8 cellular contexts compared by ENCODE assay signal in genomic region chr5:35815089-35815936, GRCh38. TPM values are rescaled to one million over a fixed set of nuclear protein-coding genes. Genes with fewer than 3 reads are reported as not detected.
DNase-seq lines count a peak whose midpoint lies in the region; ATAC-seq and TF ChIP-seq lines count a peak whose summit lies in the region.

No MANE protein-coding gene starts in this region.

- peaks cover 3% of the 10 kb centered on the region for H3K36me3 Mint-ChIP-seq in activated CD8-positive, alpha-beta memory T cell treated with anti-CD3 and anti-CD28 coated beads, Interleukin-2, amount 10 ng/mL, durations not matched to agents 7 days and 5 days

- H3K4me1 Mint-ChIP-seq in activated CD8-positive, alpha-beta memory T cell treated with anti-CD3 and anti-CD28 coated beads, Interleukin-2, amount 10 ng/mL, durations not matched to agents 7 days and 5 days = peaks cover 44% of the 10 kb centered on the region

- H3K9me3 ChIP-seq in BE2C = no peaks in the 10 kb centered on the region

- DNase-seq in activated CD8-positive, alpha-beta memory T cell treated with anti-CD3 and anti-CD28 coated beads, Interleukin-2, amount 10 ng/mL, durations not matched to agents 7 days and 5 days = peak; percentile 73
- DNase-seq in activated CD8-positive, alpha-beta memory T cell treated with anti-CD3 and anti-CD28 coated beads, Interleukin-2, amount 50 U/mL, for 48 hours = no peak
- DNase-seq in SK-MEL-5 (ENCODE audit: low read depth, low spot score) = peak; percentile 84
- DNase-seq in iPS DF 19.7 (ENCODE audit: low read depth, low spot score) = peak; percentile 17
- DNase-seq in C1 segment of cervical spinal cord (lab: John Stamatoyannopoulos, UW) = no peak
- no peak for DNase-seq in BE2C

- in situ Hi-C loops in SK-MEL-5 (cut with HindIII; ENCODE audit: low pct_unique_long_range_greater_than_20kb, low sequenced_read_pairs) = no loop called here

- H3K4me3 Mint-ChIP-seq in activated CD8-positive, alpha-beta memory T cell treated with anti-CD3 and anti-CD28 coated beads, Interleukin-2, amount 10 ng/mL, durations not matched to agents 7 days and 5 days = no peak overlapping the region

- H3K4me3 ChIP-seq in BE2C (ENCODE audit: low read depth, low read length) = no peak overlapping the region

- peak; percentile 48 for ATAC-seq in activated CD8-positive, alpha-beta memory T cell treated with anti-CD3 and anti-CD28 coated beads, Interleukin-2, amount 10 ng/mL, durations not matched to agents 7 days and 5 days
- ATAC-seq in HG02970 (IDR thresholded peaks at IDR 0.05; ENCODE audit: low FRiP score, unreplicated experiment) (peak; percentile 54), HG02759 (IDR thresholded peaks at IDR 0.05; ENCODE audit: unreplicated experiment) (no peak)

- no peaks in the 10 kb centered on the region for H3K36me3 ChIP-seq in BE2C

- H3K27me3 Mint-ChIP-seq in activated CD8-positive, alpha-beta memory T cell treated with anti-CD3 and anti-CD28 coated beads, Interleukin-2, amount 10 ng/mL, durations not matched to agents 7 days and 5 days = no peaks in the 10 kb centered on the region

- H3K27ac Mint-ChIP-seq in activated CD8-positive, alpha-beta memory T cell treated with anti-CD3 and anti-CD28 coated beads, Interleukin-2, amount 10 ng/mL, durations not matched to agents 7 days and 5 days = no peak overlapping the region

- H3K9me3 Mint-ChIP-seq in activated CD8-positive, alpha-beta memory T cell treated with anti-CD3 and anti-CD28 coated beads, Interleukin-2, amount 10 ng/mL, durations not matched to agents 7 days and 5 days (ENCODE audit: low read depth) = no peaks in the 10 kb centered on the region

- H3K27me3 ChIP-seq in BE2C = no peaks in the 10 kb centered on the region

- CTCF ChIA-PET in activated CD8-positive, alpha-beta memory T cell treated with anti-CD3 and anti-CD28 coated beads, Interleukin-2, amount 10 ng/mL, durations not matched to agents 7 days and 5 days (lab: Charles Lee) = interaction anchor here (0.6 to 2.1 kb wide), 8 partner anchors 10 to 164 kb away, joined by 3 to 9 read pairs (median 4); no protein-coding TSS in a partner anchor

- no peaks in the 10 kb centered on the region for H3K4me1 ChIP-seq in BE2C

- TF ChIP-seq CTCF in BE2C (IDR thresholded peaks at IDR 0.05; ENCODE audit: low read depth, low read length) = no peak; the same call in 1 of the 2 replicates

RNA-seq across cellular contexts. Expression of gene IL7R, which starts 41.4 kb away (rescaled TPM):
- total RNA-seq in activated CD8-positive, alpha-beta memory T cell treated with anti-CD3 and anti-CD28 coated beads, Interleukin-2, amount 10 ng/mL, durations not matched to agents 7 days and 5 days = 10 to 100 TPM; 10.4 to 30.7 TPM
- total RNA-seq in SK-MEL-5 (2014; rRNA removed; shearing (Covaris generic)) = 0.16 and 0.18 TPM in 2 replicates
- polyA plus RNA-seq in SK-MEL-5 (2015; cell fraction: cytosol; rRNA removed) = 0.27 TPM in 1 of 2 replicates, not detected in the other
- not detected in 2 replicates for polyA plus RNA-seq in SK-MEL-5 (2015; cell fraction: nucleus; rRNA removed)
- polyA plus RNA-seq in BE2C (2012; ENCODE audit: insufficient read depth, insufficient read length, low read depth) = not detected

Comparison
In these comparisons a context has a peak if more than half of its experiments do, and no peak if none do; other contexts are left out.
1. DNase-seq: peak in activated CD8-positive, alpha-beta memory T cell treated with anti-CD3 and anti-CD28 coated beads, Interleukin-2, amount 10 ng/mL, durations not matched to agents 7 days and 5 days (single experiment), SK-MEL-5 (single experiment) and iPS DF 19.7 (single experiment); none in activated CD8-positive, alpha-beta memory T cell treated with anti-CD3 and anti-CD28 coated beads, Interleukin-2, amount 50 U/mL, for 48 hours (single experiment), C1 segment of cervical spinal cord (0 of 14) and BE2C (single experiment).